Comparison of ENCODE assay signal across 8 cellular contexts in the genomic region with DNA sequence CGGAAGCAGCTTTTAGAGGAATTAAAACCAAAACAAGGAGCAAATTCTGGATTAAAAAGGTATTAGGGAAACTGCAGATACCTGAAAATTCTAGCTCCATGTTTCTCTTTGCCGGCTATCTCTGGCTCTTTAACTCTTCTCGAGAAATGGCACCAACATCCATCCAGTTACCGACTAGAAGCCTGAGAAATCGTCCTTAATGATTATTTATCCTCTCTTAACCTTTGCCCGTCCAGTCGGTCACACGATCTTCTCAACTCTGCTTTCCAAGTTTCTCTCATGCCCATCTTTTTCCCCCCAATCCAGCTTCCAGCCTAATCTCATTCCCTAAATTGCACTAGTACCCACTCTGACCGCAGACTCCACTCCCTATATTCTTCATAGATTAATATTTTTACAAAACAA. TPM values are rescaled to one million over a fixed set of nuclear protein-coding genes. Genes with fewer than 3 reads are reported as not detected.
DNase-seq lines count a peak whose midpoint lies in the region; ATAC-seq and TF ChIP-seq lines count a peak whose summit lies in the region.

No MANE protein-coding gene starts in this region.

- no peak for TF ChIP-seq POLR2A in tibial nerve (IDR thresholded peaks at IDR 0.05)

- TF ChIP-seq CTCF in GM06990 (IDR thresholded peaks at IDR 0.05; ENCODE audit: insufficient read depth, low read length, poor library complexity, severe bottlenecking) = no peak
- TF ChIP-seq CTCF in tibial nerve (IDR thresholded peaks at IDR 0.05) = no peak

- H3K27me3 ChIP-seq in GM06990 (replicated peaks; ENCODE audit: control insufficient read depth, insufficient read depth, low read length) (no peaks in the 10 kb centered on the region), iPS-15b (ENCODE audit: control insufficient read depth, insufficient read depth, low read length) (no peaks in the 10 kb centered on the region), tibial nerve (no peaks in the 10 kb centered on the region)

- no peak for DNase-seq in GM06990 (ENCODE audit: extremely low read depth, insufficient read length)
- DNase-seq in tibial nerve (ENCODE audit: low spot score in 2 of 2) = no peak
- DNase-seq in NCI-H128 (lab: John Stamatoyannopoulos, UW; ENCODE audit: unreplicated experiment) = no peak
- no peak for DNase-seq in CD1c-positive myeloid dendritic cell (ENCODE audit: extremely low spot score)
- DNase-seq in COR-L47 (lab: John Stamatoyannopoulos, UW) = no peak

- H3K27ac ChIP-seq in tibial nerve = peak overlapping the region; percentile 88 to 98 (median 94)

- TF ChIP-seq EP300 in tibial nerve (IDR thresholded peaks at IDR 0.05) = no peak

- H3K36me3 ChIP-seq in GM06990 (ENCODE audit: control insufficient read depth, insufficient read depth, low read length) = no peaks in the 10 kb centered on the region
- peaks cover 4% of the 10 kb centered on the region for H3K36me3 ChIP-seq in iPS-15b (ENCODE audit: control insufficient read depth, insufficient read depth, low read length)
- no peaks in the 10 kb centered on the region for H3K36me3 ChIP-seq in tibial nerve

- ATAC-seq in HG02588 (IDR thresholded peaks at IDR 0.05; ENCODE audit: unreplicated experiment) (peak; percentile 1), SK-N-SH treated with all-trans-retinoic acid at 6 μM for 48 hours (peak; percentile 5)

- H3K9me3 ChIP-seq in iPS-15b (ENCODE audit: control insufficient read depth, insufficient read depth, low read length) (no peaks in the 10 kb centered on the region), tibial nerve (no peaks in the 10 kb centered on the region)

- no peaks in the 10 kb centered on the region for H3K4me1 ChIP-seq in iPS-15b (ENCODE audit: control insufficient read depth, insufficient read depth, low read length)
- peaks cover 0 to 17% (median 0%) of the 10 kb centered on the region in 4 donors for H3K4me1 ChIP-seq in tibial nerve

- WGBS in tibial nerve, 2 donors = 2 to 3% methylated on average over 9 of the region's 9 CpGs

- peak overlapping the region; percentile 97 for H3K9ac ChIP-seq in iPS-15b (ENCODE audit: low read depth, low read length)

- peak overlapping the region; percentile 65 for H3K4me3 ChIP-seq in GM06990 (replicated peaks; ENCODE audit: low read depth, low read length)
- peak overlapping the region; percentile 88 for H3K4me3 ChIP-seq in iPS-15b (ENCODE audit: low read depth, low read length)
- peak overlapping the region; percentile 60 to 80 (median 68) for H3K4me3 ChIP-seq in tibial nerve

TF ChIP-seq in SK-N-SH treated with all-trans-retinoic acid at 6 μM for 48 hours, 23 proteins besides CTCF, POLR2A, EP300 and RAD21:
- TF ChIP-seq TSHZ2 (CRISPR knock-in tag; IDR thresholded peaks at IDR 0.05) = no peak
- TF ChIP-seq TOX (CRISPR knock-in tag; IDR thresholded peaks at IDR 0.05; ENCODE audit: borderline replicate concordance) = no peak
- no peak for TF ChIP-seq GLIS3 (CRISPR knock-in tag; IDR thresholded peaks at IDR 0.05)
- no peak for TF ChIP-seq ARNTL (CRISPR knock-in tag; IDR thresholded peaks at IDR 0.05; ENCODE audit: borderline replicate concordance, low read depth)
- TF ChIP-seq CSDC2 (CRISPR knock-in tag; IDR thresholded peaks at IDR 0.05) = no peak
- no peak for TF ChIP-seq OSR1 (CRISPR knock-in tag; IDR thresholded peaks at IDR 0.05)
- TF ChIP-seq TCF4 (CRISPR knock-in tag; IDR thresholded peaks at IDR 0.05; ENCODE audit: borderline replicate concordance) = no peak
- TF ChIP-seq PPARA (CRISPR knock-in tag; IDR thresholded peaks at IDR 0.05; ENCODE audit: borderline replicate concordance) = no peak
- no peak for TF ChIP-seq ESRRG (CRISPR knock-in tag; IDR thresholded peaks at IDR 0.05)
- TF ChIP-seq ZNF70 (CRISPR knock-in tag; IDR thresholded peaks at IDR 0.05) = no peak
- TF ChIP-seq ZNF565 (CRISPR knock-in tag; conservative IDR thresholded peaks at IDR 0.05; ENCODE audit: low read depth) = no peak
- TF ChIP-seq, protein P1, sequence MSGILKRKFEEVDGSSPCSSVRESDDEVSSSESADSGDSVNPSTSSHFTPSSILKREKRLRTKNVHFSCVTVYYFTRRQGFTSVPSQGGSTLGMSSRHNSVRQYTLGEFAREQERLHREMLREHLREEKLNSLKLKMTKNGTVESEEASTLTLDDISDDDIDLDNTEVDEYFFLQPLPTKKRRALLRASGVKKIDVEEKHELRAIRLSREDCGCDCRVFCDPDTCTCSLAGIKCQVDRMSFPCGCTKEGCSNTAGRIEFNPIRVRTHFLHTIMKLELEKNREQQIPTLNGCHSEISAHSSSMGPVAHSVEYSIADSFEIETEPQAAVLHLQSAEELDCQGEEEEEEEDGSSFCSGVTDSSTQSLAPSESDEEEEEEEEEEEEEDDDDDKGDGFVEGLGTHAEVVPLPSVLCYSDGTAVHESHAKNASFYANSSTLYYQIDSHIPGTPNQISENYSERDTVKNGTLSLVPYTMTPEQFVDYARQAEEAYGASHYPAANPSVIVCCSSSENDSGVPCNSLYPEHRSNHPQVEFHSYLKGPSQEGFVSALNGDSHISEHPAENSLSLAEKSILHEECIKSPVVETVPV (CRISPR knock-in tag; IDR thresholded peaks at IDR 0.05) = no peak
- no peak for TF ChIP-seq SNAI2 (CRISPR knock-in tag; IDR thresholded peaks at IDR 0.05)

RNA-seq across cellular contexts. Expression of gene SGO1, which starts 0.6 kb away (rescaled TPM):
- total RNA-seq in tibial nerve = under 1 TPM in 1 of 4 donors, not detected in 3; 0.87 TPM
